ENCODE assay signal across 27 cellular contexts in the genomic region with DNA sequence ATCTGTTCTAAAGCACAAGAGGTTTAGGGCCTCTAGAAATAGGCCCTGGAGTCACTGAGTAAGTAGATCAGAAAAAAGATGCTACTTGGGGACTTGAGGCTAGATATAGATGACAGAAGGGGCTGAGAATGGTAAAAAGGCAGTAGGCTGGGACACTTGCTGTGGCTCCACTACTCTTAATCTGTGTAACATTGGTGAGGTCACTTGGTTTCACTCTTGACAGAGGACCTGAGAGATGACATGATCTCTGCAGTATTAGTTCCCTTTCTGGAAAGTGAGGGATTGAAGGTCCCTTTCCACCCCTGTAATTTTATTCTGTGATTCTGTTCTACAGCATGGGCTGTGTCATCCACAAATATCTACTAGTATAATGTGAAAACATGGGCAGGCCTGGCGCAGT. TPM values are rescaled to one million over a fixed set of nuclear protein-coding genes. Genes with fewer than 3 reads are reported as not detected.
DNase-seq lines count a peak whose midpoint lies in the region; ATAC-seq and TF ChIP-seq lines count a peak whose summit lies in the region.
"Had no signal": no experiment of that assay in that cellular context is flagged by ENCODE, and none has a peak within 500 bp of the region (broad histone marks: within the 10 kb centered on the region; RNA-seq: fewer than 3 reads in every experiment).

No MANE protein-coding gene starts in this region.

- H3K9me3 Mint-ChIP-seq in activated CD8-positive, alpha-beta memory T cell treated with anti-CD3 and anti-CD28 coated beads, Interleukin-2, amount 10 ng/mL, durations not matched to agents 7 days and 5 days (ENCODE audit: low read depth), result no peaks in the 10 kb centered on the region
- no peaks in the 10 kb centered on the region for H3K9me3 Mint-ChIP-seq in stimulated activated memory B cell treated with anti-CD40 and anti-IgM and Interleukin-4, amounts not matched to agents 10 μg/mL and 1 μg/mL and 100 μg/mL, for 72 hours

- no peak for TF ChIP-seq CTCF in GM13976 (IDR thresholded peaks at IDR 0.05; ENCODE audit: borderline replicate concordance, control extremely low read depth, extremely low read depth, insufficient read depth, missing control alignments)
- TF ChIP-seq CTCF in sigmoid colon (IDR thresholded peaks at IDR 0.05), result no peak
- TF ChIP-seq CTCF in dorsolateral prefrontal cortex (IDR thresholded peaks at IDR 0.05 in 54 of 56, conservative IDR thresholded peaks at IDR 0.05 in 2 of 56; ENCODE audit: low read depth in 1 of 56, partially characterized antibody in 56 of 56), result no peak
- no peak for TF ChIP-seq CTCF in spleen (IDR thresholded peaks at IDR 0.05 in 8 of 11, conservative IDR thresholded peaks at IDR 0.05 in 3 of 11)

- TF ChIP-seq POLR2A in sigmoid colon (IDR thresholded peaks at IDR 0.05) (no peak), spleen (IDR thresholded peaks at IDR 0.05) (no peak)

- no peak overlapping the region for H3K4me3 Mint-ChIP-seq in activated CD8-positive, alpha-beta memory T cell treated with anti-CD3 and anti-CD28 coated beads, Interleukin-2, amount 10 ng/mL, durations not matched to agents 7 days and 5 days
- no peak overlapping the region for H3K4me3 Mint-ChIP-seq in stimulated activated memory B cell treated with anti-CD40 and anti-IgM and Interleukin-4, amounts not matched to agents 10 μg/mL and 1 μg/mL and 100 μg/mL, for 72 hours
- H3K4me3 Mint-ChIP-seq: B cell had no signal

- H3K4me1 Mint-ChIP-seq in activated CD8-positive, alpha-beta memory T cell treated with anti-CD3 and anti-CD28 coated beads, Interleukin-2, amount 10 ng/mL, durations not matched to agents 7 days and 5 days, result no peaks in the 10 kb centered on the region
- peaks cover 2% of the 10 kb centered on the region for H3K4me1 Mint-ChIP-seq in stimulated activated memory B cell treated with anti-CD40 and anti-IgM and Interleukin-4, amounts not matched to agents 10 μg/mL and 1 μg/mL and 100 μg/mL, for 72 hours
- H3K4me1 Mint-ChIP-seq: B cell had no signal

- peaks cover 19 to 90% (median 53%) of the 10 kb centered on the region in 4 donors for H3K36me3 ChIP-seq in sigmoid colon
- H3K36me3 ChIP-seq in spleen, result peaks cover 4 to 100% (median 78%) of the 10 kb centered on the region in 6 donors

- in situ Hi-C loops in GM13976 (cut with MboI; ENCODE audit: low sequenced_read_pairs, unreplicated experiment), result no loop called here

- ATAC-seq in activated CD8-positive, alpha-beta memory T cell treated with anti-CD3 and anti-CD28 coated beads, Interleukin-2, amount 10 ng/mL, durations not matched to agents 7 days and 5 days, result no peak
- peak; percentile 41 for ATAC-seq in HG02610 (IDR thresholded peaks at IDR 0.05; ENCODE audit: unreplicated experiment)
- peak; percentile 71 for ATAC-seq in stimulated activated memory B cell treated with anti-CD40 and anti-IgM and Interleukin-4, amounts not matched to agents 10 μg/mL and 1 μg/mL and 100 μg/mL, for 72 hours
- ATAC-seq: HCT116 had no signal

- no peak for TF ChIP-seq EP300 in sigmoid colon (IDR thresholded peaks at IDR 0.05)

- H3K27me3 ChIP-seq in sigmoid colon (no peaks in the 10 kb centered on the region), dorsolateral prefrontal cortex (no peaks in the 10 kb centered on the region), spleen (replicated peaks in 1 of 7) (no peaks in the 10 kb centered on the region)
- H3K27me3 ChIP-seq: SJSA1 had no signal

- peak; percentile 5 for DNase-seq in activated CD8-positive, alpha-beta memory T cell treated with anti-CD3 and anti-CD28 coated beads for 24 hours
- DNase-seq in activated CD8-positive, alpha-beta memory T cell treated with anti-CD3 and anti-CD28 coated beads, Interleukin-2, amount 10 ng/mL, durations not matched to agents 7 days and 5 days, result no peak
- DNase-seq in GM13976 (ENCODE audit: low spot score) (peak; percentile 68), sigmoid colon (no peak), dorsolateral prefrontal cortex (no peak), spleen (no peak)
- DNase-seq: DMS153, DND-41, IMR-90, KG1, MM.1S, NCI-H1048, NCI-H1417 treated with DMSO at 0.1 percent for 48 hours, NCI-H1694 treated with DMSO at 0.1 percent for 48 hours, NCI-H2081, NCI-H226, NCI-H510A, NCI-H69, Right ventricle myocardium superior, RPMI8226 had no signal

- H3K36me3 Mint-ChIP-seq in activated CD8-positive, alpha-beta memory T cell treated with anti-CD3 and anti-CD28 coated beads, Interleukin-2, amount 10 ng/mL, durations not matched to agents 7 days and 5 days, result peaks cover 36% of the 10 kb centered on the region
- H3K36me3 Mint-ChIP-seq in stimulated activated memory B cell treated with anti-CD40 and anti-IgM and Interleukin-4, amounts not matched to agents 10 μg/mL and 1 μg/mL and 100 μg/mL, for 72 hours, result peaks cover 73% of the 10 kb centered on the region

- WGBS in sigmoid colon, 2 donors, result 100% methylated on average over 1 of the region's 1 CpG
- 93 to 100% (median 100%) methylated on average over 1 of the region's 1 CpG for WGBS in spleen, 5 donors

- no peaks in the 10 kb centered on the region for H3K9me3 ChIP-seq in sigmoid colon
- H3K9me3 ChIP-seq in spleen, result no peaks in the 10 kb centered on the region
- H3K9me3 ChIP-seq: SJSA1 had no signal

- CTCF ChIA-PET in activated CD8-positive, alpha-beta memory T cell treated with anti-CD3 and anti-CD28 coated beads, Interleukin-2, amount 10 ng/mL, durations not matched to agents 7 days and 5 days (lab: Charles Lee), result no interaction called here

- no peak overlapping the region for H3K4me3 ChIP-seq in sigmoid colon
- no peak overlapping the region for H3K4me3 ChIP-seq in dorsolateral prefrontal cortex
- no peak overlapping the region for H3K4me3 ChIP-seq in spleen
- H3K4me3 ChIP-seq: SJSA1 had no signal

- no peaks in the 10 kb centered on the region for H3K4me1 ChIP-seq in sigmoid colon
- H3K4me1 ChIP-seq in spleen, result no peaks in the 10 kb centered on the region
- H3K4me1 ChIP-seq: SJSA1 had no signal

- H3K27ac ChIP-seq in sigmoid colon (no peak overlapping the region), dorsolateral prefrontal cortex (no peak overlapping the region), spleen (no peak overlapping the region)
- H3K27ac ChIP-seq: 22Rv1, C4-2B, SJSA1 had no signal

- intact Hi-C loops in sigmoid colon (cut with DNase I) (no loop called here), dorsolateral prefrontal cortex (cut with DNase I) (no loop called here), spleen (cut with DNase I; ENCODE audit: low total_unique reads) (no loop called here)

- H3K27me3 Mint-ChIP-seq in activated CD8-positive, alpha-beta memory T cell treated with anti-CD3 and anti-CD28 coated beads, Interleukin-2, amount 10 ng/mL, durations not matched to agents 7 days and 5 days, result no peaks in the 10 kb centered on the region
- H3K27me3 Mint-ChIP-seq in stimulated activated memory B cell treated with anti-CD40 and anti-IgM and Interleukin-4, amounts not matched to agents 10 μg/mL and 1 μg/mL and 100 μg/mL, for 72 hours, result no peaks in the 10 kb centered on the region
- H3K27me3 Mint-ChIP-seq: B cell had no signal

- no peak overlapping the region for H3K27ac Mint-ChIP-seq in activated CD8-positive, alpha-beta memory T cell treated with anti-CD3 and anti-CD28 coated beads, Interleukin-2, amount 10 ng/mL, durations not matched to agents 7 days and 5 days
- no peak overlapping the region for H3K27ac Mint-ChIP-seq in stimulated activated memory B cell treated with anti-CD40 and anti-IgM and Interleukin-4, amounts not matched to agents 10 μg/mL and 1 μg/mL and 100 μg/mL, for 72 hours
- H3K27ac Mint-ChIP-seq: B cell had no signal

RNA-seq across cellular contexts. Expression of gene MAPKAPK5, which starts 39.7 kb away (rescaled TPM):
- 10 to 100 TPM; 48.1 to 49.6 TPM for total RNA-seq in activated CD8-positive, alpha-beta memory T cell treated with anti-CD3 and anti-CD28 coated beads, Interleukin-2, amount 10 ng/mL, durations not matched to agents 7 days and 5 days
- total RNA-seq in sigmoid colon (10 to 100 TPM; 25.7 to 48.2 (median 36.8) TPM), dorsolateral prefrontal cortex (10 to 100 TPM; 38.5 to 72.8 (median 54.5) TPM), spleen (10 to 100 TPM; 35.1 to 56.4 (median 45.2) TPM)
- polyA plus RNA-seq in sigmoid colon (10 to 100 TPM; 32.9 to 47.4 (median 46.0) TPM), spleen (10 to 100 TPM; 12.7 to 17.3 (median 14.2) TPM)

Comparison
In these comparisons a context has a peak if more than half of its experiments do, and no peak if none do; other contexts are left out.
1. DNase-seq: peak in activated CD8-positive, alpha-beta memory T cell treated with anti-CD3 and anti-CD28 coated beads for 24 hours (single experiment) and GM13976 (single experiment); none in activated CD8-positive, alpha-beta memory T cell treated with anti-CD3 and anti-CD28 coated beads, Interleukin-2, amount 10 ng/mL, durations not matched to agents 7 days and 5 days (single experiment), sigmoid colon (single experiment), dorsolateral prefrontal cortex (0 of 10) and spleen (single experiment).